8 cellular contexts compared by ENCODE assay signal in genomic region chr2:170816499-170817246, GRCh38. TPM values are rescaled to one million over a fixed set of nuclear protein-coding genes. Genes with fewer than 3 reads are reported as not detected.
DNase-seq lines count a peak whose midpoint lies in the region; ATAC-seq and TF ChIP-seq lines count a peak whose summit lies in the region.

GAD1 (plus strand) TSS chr2:170816887; CDS start chr2:170818592, 1,705 bp downstream.

- H3K4me1 ChIP-seq in muscle layer of colon (ENCODE audit: insufficient read depth, low read length), result peaks cover 50% of the 10 kb centered on the region

- no peaks in the 10 kb centered on the region for H3K9me3 ChIP-seq in muscle layer of colon (ENCODE audit: low read length)

- ATAC-seq in HG03571 (IDR thresholded peaks at IDR 0.05; ENCODE audit: unreplicated experiment), result peak; percentile 47
- peak; percentile 70 for ATAC-seq in activated CD8-positive, alpha-beta T cell treated with anti-CD3 and anti-CD28 coated beads, Interleukin-2, amount 10 ng/mL, durations not matched to agents 7 days and 5 days
- peak; percentile 77 to 84 for ATAC-seq in stimulated activated naive B cell treated with anti-CD40 and anti-IgM and Interleukin-4, amounts not matched to agents 10 μg/mL and 1 μg/mL and 100 μg/mL, for 72 hours (replicated peaks)

- H3K4me1 Mint-ChIP-seq in activated CD8-positive, alpha-beta T cell treated with anti-CD3 and anti-CD28 coated beads, Interleukin-2, amount 10 ng/mL, durations not matched to agents 7 days and 5 days (ENCODE audit: low read depth), result peaks cover 60% of the 10 kb centered on the region
- H3K4me1 Mint-ChIP-seq in stimulated activated naive B cell treated with anti-CD40 and anti-IgM and Interleukin-4, amounts not matched to agents 10 μg/mL and 1 μg/mL and 100 μg/mL, for 72 hours, result peaks cover 47 to 77% of the 10 kb centered on the region in 2 donors

- peaks cover 2% of the 10 kb centered on the region for H3K36me3 Mint-ChIP-seq in activated CD8-positive, alpha-beta T cell treated with anti-CD3 and anti-CD28 coated beads, Interleukin-2, amount 10 ng/mL, durations not matched to agents 7 days and 5 days (ENCODE audit: low read depth)
- H3K36me3 Mint-ChIP-seq in stimulated activated naive B cell treated with anti-CD40 and anti-IgM and Interleukin-4, amounts not matched to agents 10 μg/mL and 1 μg/mL and 100 μg/mL, for 72 hours, result peaks cover 5 to 11% of the 10 kb centered on the region in 2 donors

- peak; percentile 59 for DNase-seq in GM06990 (ENCODE audit: extremely low read depth, insufficient read length)
- peak; percentile 83 for DNase-seq in NCI-H69 (lab: John Stamatoyannopoulos, UW)
- peak; percentile 80 for DNase-seq in activated CD8-positive, alpha-beta T cell treated with anti-CD3 and anti-CD28 coated beads, Interleukin-2, amount 10 ng/mL, durations not matched to agents 7 days and 5 days
- peak; percentile 36 for DNase-seq in epithelial cell of prostate (ENCODE audit: low read depth, low spot score)
- peak; percentile 63 for DNase-seq in stimulated activated naive B cell treated with anti-CD40 and anti-IgM and Interleukin-4, amounts not matched to agents 10 μg/mL and 1 μg/mL and 100 μg/mL, for 72 hours
- no peak for DNase-seq in pons (ENCODE audit: low spot score)

- CTCF ChIA-PET in activated CD8-positive, alpha-beta T cell treated with anti-CD3 and anti-CD28 coated beads, Interleukin-2, amount 10 ng/mL, durations not matched to agents 7 days and 5 days (lab: Charles Lee), result interaction anchor here (0.6 to 7.8 kb wide), 19 partner anchors 26 to 580 kb away, joined by 3 to 93 read pairs (median 3); partner anchors contain the start of gene GORASP2

- H3K9me3 Mint-ChIP-seq in activated CD8-positive, alpha-beta T cell treated with anti-CD3 and anti-CD28 coated beads, Interleukin-2, amount 10 ng/mL, durations not matched to agents 7 days and 5 days (ENCODE audit: insufficient read depth), result no peaks in the 10 kb centered on the region
- peaks cover 0 to 2% of the 10 kb centered on the region in 2 donors for H3K9me3 Mint-ChIP-seq in stimulated activated naive B cell treated with anti-CD40 and anti-IgM and Interleukin-4, amounts not matched to agents 10 μg/mL and 1 μg/mL and 100 μg/mL, for 72 hours

- peaks cover 88% of the 10 kb centered on the region for H3K27me3 Mint-ChIP-seq in activated CD8-positive, alpha-beta T cell treated with anti-CD3 and anti-CD28 coated beads, Interleukin-2, amount 10 ng/mL, durations not matched to agents 7 days and 5 days (ENCODE audit: low read depth)
- peaks cover 71 to 87% of the 10 kb centered on the region in 2 donors for H3K27me3 Mint-ChIP-seq in stimulated activated naive B cell treated with anti-CD40 and anti-IgM and Interleukin-4, amounts not matched to agents 10 μg/mL and 1 μg/mL and 100 μg/mL, for 72 hours

- peak within 1 kb of the TSS; percentile 41 for H3K27ac ChIP-seq in epithelial cell of prostate
- no peak within 1 kb of the TSS for H3K27ac ChIP-seq in muscle layer of colon (ENCODE audit: low read depth, low read length)

- H3K9ac ChIP-seq in muscle layer of colon (ENCODE audit: low read length), result no peak within 1 kb of the TSS

- H3K36me3 ChIP-seq in GM06990 (ENCODE audit: control insufficient read depth, insufficient read depth, low read length) (no peaks in the 10 kb centered on the region), muscle layer of colon (ENCODE audit: insufficient read depth, low read length) (no peaks in the 10 kb centered on the region)

- H3K4me3 ChIP-seq in GM06990 (replicated peaks; ENCODE audit: low read depth, low read length), result peak within 1 kb of the TSS; percentile 43
- H3K4me3 ChIP-seq in muscle layer of colon (ENCODE audit: low read depth in 1 of 2, low read length in 2 of 2), result peak within 1 kb of the TSS; percentile 41 to 51

- peaks cover 6% of the 10 kb centered on the region for H3K27me3 ChIP-seq in GM06990 (replicated peaks; ENCODE audit: control insufficient read depth, insufficient read depth, low read length)
- H3K27me3 ChIP-seq in muscle layer of colon (ENCODE audit: control insufficient read depth in 1 of 2, insufficient read depth in 2 of 2, low read length in 2 of 2), result peaks cover 82 to 89% of the 10 kb centered on the region in 2 donors

- H3K27ac Mint-ChIP-seq in activated CD8-positive, alpha-beta T cell treated with anti-CD3 and anti-CD28 coated beads, Interleukin-2, amount 10 ng/mL, durations not matched to agents 7 days and 5 days, result peak within 1 kb of the TSS; percentile 55
- peak within 1 kb of the TSS; percentile 93 for H3K27ac Mint-ChIP-seq in stimulated activated naive B cell treated with anti-CD40 and anti-IgM and Interleukin-4, amounts not matched to agents 10 μg/mL and 1 μg/mL and 100 μg/mL, for 72 hours

- TF ChIP-seq CTCF in GM06990 (IDR thresholded peaks at IDR 0.05; ENCODE audit: insufficient read depth, low read length, poor library complexity, severe bottlenecking), result no peak

- POLR2A ChIA-PET in activated CD8-positive, alpha-beta T cell treated with anti-CD3 and anti-CD28 coated beads, Interleukin-2, amount 10 ng/mL, durations not matched to agents 7 days and 5 days (lab: Charles Lee), result interaction anchor here (0.6 to 0.8 kb wide), 2 partner anchors 112 to 446 kb away, joined by 3 to 5 read pairs; partner anchors contain the start of gene GORASP2

- peak within 1 kb of the TSS; percentile 77 for H3K4me3 Mint-ChIP-seq in activated CD8-positive, alpha-beta T cell treated with anti-CD3 and anti-CD28 coated beads, Interleukin-2, amount 10 ng/mL, durations not matched to agents 7 days and 5 days
- peak within 1 kb of the TSS; percentile 75 to 82 for H3K4me3 Mint-ChIP-seq in stimulated activated naive B cell treated with anti-CD40 and anti-IgM and Interleukin-4, amounts not matched to agents 10 μg/mL and 1 μg/mL and 100 μg/mL, for 72 hours

RNA-seq across cellular contexts. Expression of gene GAD1, which starts in this region (rescaled TPM):
- 1 to 10 TPM; 1.6 to 2.2 TPM for total RNA-seq in activated CD8-positive, alpha-beta T cell treated with anti-CD3 and anti-CD28 coated beads, Interleukin-2, amount 10 ng/mL, durations not matched to agents 7 days and 5 days
